ENCODE assay signal across 9 cellular contexts in genomic region chr10:14586901-14587300, GRCh38.
DNase-seq lines count a peak whose midpoint lies in the region; ATAC-seq, FAIRE-seq and TF ChIP-seq lines count a peak whose summit lies in the region.
"Had no signal": no experiment of that assay in that cellular context is flagged by ENCODE, and none has a peak within 500 bp of the region (broad histone marks: within the 10 kb centered on the region; RNA-seq: fewer than 3 reads in every experiment).

No MANE protein-coding gene starts in this region.

- DNase-seq in NCI-H510A treated with DMSO at 0.1 percent for 48 hours (lab: John Stamatoyannopoulos, UW) = peak; percentile 6
- DNase-seq in NCI-H510A (lab: John Stamatoyannopoulos, UW) = no peak
- DNase-seq in T-helper 1 cell = peak in 4 of 5 donors; percentile 66 to 82 (median 78)
- DNase-seq in body of pancreas = peak; percentile 51 to 71 (median 62)
- DNase-seq in small intestine = peak; percentile 71
- no peak for DNase-seq in H4 (ENCODE audit: low spot score)
- DNase-seq in heart left ventricle = no peak
- DNase-seq in nucleus accumbens (lab: John Stamatoyannopoulos, UW) = no peak
- DNase-seq: heart right ventricle had no signal

- intact Hi-C loops in body of pancreas (cut with DNase I) = no loop called here
- intact Hi-C loops in heart left ventricle (cut with DNase I) = no loop called here

- ATAC-seq in body of pancreas (peak; percentile 58), heart left ventricle (no peak)

- no peak for FAIRE-seq in small intestine (lab: Jason Lieb, UNC)

- H3K27ac ChIP-seq in body of pancreas (peak overlapping the region in 3 of 4 donors; percentile 54 to 64 (median 63)), small intestine (ENCODE audit: low read depth in 1 of 2, low read length in 1 of 2) (peak overlapping the region in 1 of 2 donors; percentile 26), heart left ventricle (peak overlapping the region in 1 of 12 donors; percentile 89)

- H3K27me3 ChIP-seq in body of pancreas (no peaks in the 10 kb centered on the region), small intestine (ENCODE audit: control insufficient read depth in 2 of 2, insufficient read depth in 2 of 2, low read length in 2 of 2) (no peaks in the 10 kb centered on the region), heart left ventricle (no peaks in the 10 kb centered on the region)
- H3K27me3 ChIP-seq: heart right ventricle had no signal

- no peak for TF ChIP-seq CTCF in body of pancreas (IDR thresholded peaks at IDR 0.05)
- no peak for TF ChIP-seq CTCF in heart left ventricle (IDR thresholded peaks at IDR 0.05)

- TF ChIP-seq POLR2A in body of pancreas (IDR thresholded peaks at IDR 0.05) (no peak), heart left ventricle (IDR thresholded peaks at IDR 0.05) (no peak)

- H3K4me3 ChIP-seq in body of pancreas (no peak overlapping the region), small intestine (ENCODE audit: low read depth in 1 of 2, low read length in 2 of 2) (no peak overlapping the region), heart left ventricle (no peak overlapping the region)

- no peaks in the 10 kb centered on the region for H3K9me3 ChIP-seq in body of pancreas
- no peaks in the 10 kb centered on the region for H3K9me3 ChIP-seq in small intestine (ENCODE audit: control insufficient read depth, low read depth)
- H3K9me3 ChIP-seq in heart left ventricle = no peaks in the 10 kb centered on the region
- H3K9me3 ChIP-seq: heart right ventricle had no signal

- 54 to 55% methylated on average over 6 of the region's 6 CpGs for WGBS in body of pancreas, 2 donors
- WGBS in small intestine, 3 donors = 23 to 66% (median 33%) methylated on average over 6 of the region's 6 CpGs
- 90 to 95% (median 93%) methylated on average over 6 of the region's 6 CpGs for WGBS in heart left ventricle, 4 donors

- no peaks in the 10 kb centered on the region for H3K36me3 ChIP-seq in body of pancreas (replicated peaks in 1 of 2; ENCODE audit: insufficient read depth in 1 of 2, low read depth in 2 of 2)
- H3K36me3 ChIP-seq in small intestine (ENCODE audit: control insufficient read depth in 2 of 2, insufficient read depth in 2 of 2, low read length in 2 of 2) = no peaks in the 10 kb centered on the region
- peaks cover 0 to 1% (median 0%) of the 10 kb centered on the region in 9 donors for H3K36me3 ChIP-seq in heart left ventricle

- H3K4me1 ChIP-seq in body of pancreas (peaks cover 50% of the 10 kb centered on the region), small intestine (ENCODE audit: control insufficient read depth in 2 of 2, insufficient read depth in 1 of 2, low read depth in 1 of 2, low read length in 1 of 2) (peaks cover 8 to 32% of the 10 kb centered on the region in 2 donors), heart left ventricle (peaks cover 0 to 60% (median 3%) of the 10 kb centered on the region in 12 donors)

Comparison
In these comparisons a context has a peak if more than half of its experiments do, and no peak if none do; other contexts are left out.
1. DNase-seq: peak in NCI-H510A treated with DMSO at 0.1 percent for 48 hours (single experiment), T-helper 1 cell (4 of 5), body of pancreas (4 of 4) and small intestine (single experiment); none in NCI-H510A (single experiment), H4 (single experiment), heart left ventricle (0 of 5) and nucleus accumbens (0 of 56).